ENCODE assay signal across 8 cellular contexts in genomic region chr17:6853764-6854442, GRCh38. TPM values are rescaled to one million over a fixed set of nuclear protein-coding genes. Genes with fewer than 3 reads are reported as not detected.
DNase-seq lines count a peak whose midpoint lies in the region; ATAC-seq and TF ChIP-seq lines count a peak whose summit lies in the region.

No MANE protein-coding gene starts in this region.

- H3K9ac ChIP-seq in SU-DHL-6 (ENCODE audit: low read length): no peak overlapping the region

- H3K27ac ChIP-seq in SU-DHL-6 (ENCODE audit: low read depth, low read length): no peak overlapping the region
- no peak overlapping the region for H3K27ac ChIP-seq in aorta (ENCODE audit: low read depth in 1 of 2, low read length in 2 of 2)
- H3K27ac ChIP-seq in substantia nigra (ENCODE audit: low read depth, low read length, poor library complexity, severe bottlenecking): no peak overlapping the region

- no peaks in the 10 kb centered on the region for H4K20me1 ChIP-seq in SU-DHL-6 (ENCODE audit: low read depth, low read length)

- H3K9me3 ChIP-seq in SU-DHL-6 (ENCODE audit: insufficient read depth, low read length) (no peaks in the 10 kb centered on the region), aorta (ENCODE audit: control insufficient read depth, low read length) (no peaks in the 10 kb centered on the region)

- no peak overlapping the region for H2AFZ ChIP-seq in SU-DHL-6 (ENCODE audit: low read depth, low read length, severe bottlenecking)

- intact Hi-C loops in aorta (cut with DNase I): no loop called here

- peak; percentile 48 for TF ChIP-seq POLR2A in GM18951 (IDR thresholded peaks at IDR 0.05; ENCODE audit: extremely low read depth, insufficient read depth, insufficient read length)

- H3K36me3 ChIP-seq in SU-DHL-6 (ENCODE audit: low read length): no peaks in the 10 kb centered on the region
- H3K36me3 ChIP-seq in aorta (ENCODE audit: control insufficient read depth in 1 of 2, insufficient read depth in 2 of 2, low read length in 1 of 2): no peaks in the 10 kb centered on the region

- H3F3A ChIP-seq in SU-DHL-6 (ENCODE audit: insufficient read depth): no peaks in the 10 kb centered on the region

- H3K27me3 ChIP-seq in SU-DHL-6 (ENCODE audit: low read length) (no peaks in the 10 kb centered on the region), aorta (ENCODE audit: control insufficient read depth in 1 of 2, insufficient read depth in 2 of 2, low read length in 1 of 2) (no peaks in the 10 kb centered on the region)

- TF ChIP-seq CTCF in SU-DHL-6 (IDR thresholded peaks at IDR 0.05; ENCODE audit: insufficient read depth, low read length, poor library complexity, severe bottlenecking): no peak

- H3K4me2 ChIP-seq in SU-DHL-6 (ENCODE audit: low read depth, low read length, poor library complexity, severe bottlenecking): peak overlapping the region; percentile 16

- 17 to 21% methylated on average over 19 of the region's 19 CpGs for WGBS in aorta, 2 donors

- in situ Hi-C loops in GM18951 (cut with MboI; ENCODE audit: low sequenced_read_pairs, unreplicated experiment): no loop called here
- in situ Hi-C loops in G401 (cut with HindIII; ENCODE audit: low sequenced_read_pairs): no loop called here

- H3K4me1 ChIP-seq in aorta (ENCODE audit: control insufficient read depth in 1 of 2, insufficient read depth in 2 of 2, low read length in 2 of 2): no peaks in the 10 kb centered on the region

- no peak overlapping the region for H3K4me3 ChIP-seq in SU-DHL-6 (ENCODE audit: insufficient read depth, low read length, poor library complexity, severe bottlenecking)
- H3K4me3 ChIP-seq in aorta (ENCODE audit: low read length in 2 of 2): no peak overlapping the region

- H3K79me2 ChIP-seq in SU-DHL-6 (ENCODE audit: insufficient read depth, low read length): no peaks in the 10 kb centered on the region

- peak; percentile 35 for DNase-seq in glomerular visceral epithelial cell (ENCODE audit: extremely low spot score)
- peak; percentile 23 to 25 for DNase-seq in stimulated activated CD4-positive, alpha-beta T cell treated with anti-CD3 and anti-CD28 coated beads, Interleukin-2, amount 100 ng/mL, for 24 hours
- DNase-seq in aorta: no peak
- DNase-seq in substantia nigra (lab: John Stamatoyannopoulos, UW): no peak
- no peak for DNase-seq in G401 (ENCODE audit: low spot score)

- H3K9me2 ChIP-seq in SU-DHL-6 (replicated peaks; ENCODE audit: insufficient read depth, low read length): no peaks in the 10 kb centered on the region

- ATAC-seq in GM21515 (IDR thresholded peaks at IDR 0.05; ENCODE audit: unreplicated experiment) (no peak), aorta (ENCODE audit: low FRiP score) (no peak)

RNA-seq across cellular contexts. Expression of gene TEKT1, which starts 22.4 kb away (rescaled TPM):
- total RNA-seq in aorta: not detected
- not detected for polyA plus RNA-seq in aorta
- total RNA-seq in G401 (2014; rRNA removed; shearing (Covaris generic)): not detected in 2 replicates

Comparison
In these comparisons a context has a peak if more than half of its experiments do, and no peak if none do; other contexts are left out.
1. DNase-seq: peak in glomerular visceral epithelial cell (single experiment) and stimulated activated CD4-positive, alpha-beta T cell treated with anti-CD3 and anti-CD28 coated beads, Interleukin-2, amount 100 ng/mL, for 24 hours (2 of 2); none in aorta (0 of 2), substantia nigra (0 of 49) and G401 (single experiment).